ENCODE assay signal across 1 cellular context in genomic region chr16:89828870-89829629, GRCh38.
TF ChIP-seq lines count a peak whose summit lies in the region.

No MANE protein-coding gene starts in this region.

TF ChIP-seq in GM12878, 131 proteins besides CTCF, POLR2A, EP300 and RAD21:
- TF ChIP-seq ZNF217 (IDR thresholded peaks at IDR 0.05), result no peak
- no peak for TF ChIP-seq CBX3 (IDR thresholded peaks at IDR 0.05; ENCODE audit: borderline replicate concordance, low read depth)
- no peak for TF ChIP-seq PML (IDR thresholded peaks at IDR 0.05; ENCODE audit: low read length)
- no peak for TF ChIP-seq MTA3 (IDR thresholded peaks at IDR 0.05; ENCODE audit: borderline replicate concordance, low read length)
- TF ChIP-seq, protein P1, sequence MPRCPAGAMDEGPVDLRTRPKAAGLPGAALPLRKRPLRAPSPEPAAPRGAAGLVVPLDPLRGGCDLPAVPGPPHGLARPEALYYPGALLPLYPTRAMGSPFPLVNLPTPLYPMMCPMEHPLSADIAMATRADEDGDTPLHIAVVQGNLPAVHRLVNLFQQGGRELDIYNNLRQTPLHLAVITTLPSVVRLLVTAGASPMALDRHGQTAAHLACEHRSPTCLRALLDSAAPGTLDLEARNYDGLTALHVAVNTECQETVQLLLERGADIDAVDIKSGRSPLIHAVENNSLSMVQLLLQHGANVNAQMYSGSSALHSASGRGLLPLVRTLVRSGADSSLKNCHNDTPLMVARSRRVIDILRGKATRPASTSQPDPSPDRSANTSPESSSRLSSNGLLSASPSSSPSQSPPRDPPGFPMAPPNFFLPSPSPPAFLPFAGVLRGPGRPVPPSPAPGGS (IDR thresholded peaks at IDR 0.05; ENCODE audit: borderline replicate concordance, insufficient read depth, low read depth, low read length, poor library complexity, severe bottlenecking), result no peak
- TF ChIP-seq HDAC6 (IDR thresholded peaks at IDR 0.05; ENCODE audit: unreplicated experiment), result no peak
- TF ChIP-seq KAT2A (conservative IDR thresholded peaks at IDR 0.05; ENCODE audit: control insufficient read depth, low read depth, low read length), result no peak
- TF ChIP-seq, protein P2, sequence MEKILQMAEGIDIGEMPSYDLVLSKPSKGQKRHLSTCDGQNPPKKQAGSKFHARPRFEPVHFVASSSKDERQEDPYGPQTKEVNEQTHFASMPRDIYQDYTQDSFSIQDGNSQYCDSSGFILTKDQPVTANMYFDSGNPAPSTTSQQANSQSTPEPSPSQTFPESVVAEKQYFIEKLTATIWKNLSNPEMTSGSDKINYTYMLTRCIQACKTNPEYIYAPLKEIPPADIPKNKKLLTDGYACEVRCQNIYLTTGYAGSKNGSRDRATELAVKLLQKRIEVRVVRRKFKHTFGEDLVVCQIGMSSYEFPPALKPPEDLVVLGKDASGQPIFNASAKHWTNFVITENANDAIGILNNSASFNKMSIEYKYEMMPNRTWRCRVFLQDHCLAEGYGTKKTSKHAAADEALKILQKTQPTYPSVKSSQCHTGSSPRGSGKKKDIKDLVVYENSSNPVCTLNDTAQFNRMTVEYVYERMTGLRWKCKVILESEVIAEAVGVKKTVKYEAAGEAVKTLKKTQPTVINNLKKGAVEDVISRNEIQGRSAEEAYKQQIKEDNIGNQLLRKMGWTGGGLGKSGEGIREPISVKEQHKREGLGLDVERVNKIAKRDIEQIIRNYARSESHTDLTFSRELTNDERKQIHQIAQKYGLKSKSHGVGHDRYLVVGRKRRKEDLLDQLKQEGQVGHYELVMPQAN (conservative IDR thresholded peaks at IDR 0.05), result no peak
- no peak for TF ChIP-seq BRCA1 (IDR thresholded peaks at IDR 0.05; ENCODE audit: low read depth, low read length)
